ENCODE assay signal across 14 cellular contexts in genomic region chr6:31871068-31871659, GRCh38. TPM values are rescaled to one million over a fixed set of nuclear protein-coding genes. Genes with fewer than 3 reads are reported as not detected.
DNase-seq lines count a peak whose midpoint lies in the region; ATAC-seq and TF ChIP-seq lines count a peak whose summit lies in the region.
"Had no signal": no experiment of that assay in that cellular context is flagged by ENCODE, and none has a peak within 500 bp of the region (broad histone marks: within the 10 kb centered on the region; RNA-seq: fewer than 3 reads in every experiment).

No MANE protein-coding gene starts in this region.

- H2BK5ac ChIP-seq in neuronal stem cell (ENCODE audit: low read length), result peak overlapping the region; percentile 55

- peak overlapping the region; percentile 89 for H3K18ac ChIP-seq in neuronal stem cell (ENCODE audit: low read length)

- no peak overlapping the region for H3K4ac ChIP-seq in neuronal stem cell (ENCODE audit: low read length)

- intact Hi-C loops in Panc1 (cut with micrococcal nuclease; ENCODE audit: unreplicated experiment), result no loop called here

- TF ChIP-seq CTCF in AG10803 (conservative IDR thresholded peaks at IDR 0.05; ENCODE audit: low read length) (no peak), Panc1 (IDR thresholded peaks at IDR 0.05) (no peak), fibroblast of mammary gland (conservative IDR thresholded peaks at IDR 0.05; ENCODE audit: control insufficient read depth, insufficient read depth, low read depth, low read length) (no peak)

- no peak overlapping the region for H3K4me2 ChIP-seq in neuronal stem cell (ENCODE audit: insufficient read depth, low read length, poor library complexity, severe bottlenecking)

- in situ Hi-C loops in Panc1 (cut with HindIII; ENCODE audit: low pct_unique_long_range_greater_than_20kb, low sequenced_read_pairs), result no loop called here

- BruUV-seq in Panc1 (replicated peaks; lab: Mats Ljungman, UMichigan), result no TSS peak

- CTCF ChIA-PET in Panc1 (lab: Charles Lee), result interaction anchor here (0.6 kb wide), 1 partner anchor 14 kb away, joined by 4 read pairs; no protein-coding TSS in a partner anchor

- H3K14ac ChIP-seq in neuronal stem cell (ENCODE audit: low read length), result peak overlapping the region; percentile 0

- no peak for ATAC-seq in Panc1
- ATAC-seq in HG03460 (IDR thresholded peaks at IDR 0.05; ENCODE audit: unreplicated experiment), result no peak
- no peak for ATAC-seq in GM18873 (IDR thresholded peaks at IDR 0.05; ENCODE audit: low FRiP score, unreplicated experiment)

- H3K27ac ChIP-seq in Panc1 (ENCODE audit: low read length) (peak overlapping the region; percentile 62), neuronal stem cell (replicated peaks; ENCODE audit: low read length) (peak overlapping the region; percentile 32)
- H3K27ac ChIP-seq: esophagus muscularis mucosa, uterus had no signal

- peak overlapping the region; percentile 3 for H3K23ac ChIP-seq in neuronal stem cell (ENCODE audit: low read depth, low read length, poor library complexity)

- no peak overlapping the region for H3K4me3 ChIP-seq in AG10803 (ENCODE audit: low read length)
- H3K4me3 ChIP-seq in Panc1 (ENCODE audit: low read depth in 2 of 2, low read length in 2 of 2), result no peak overlapping the region
- no peak overlapping the region for H3K4me3 ChIP-seq in fibroblast of mammary gland (ENCODE audit: control insufficient read depth, low read depth, low read length)
- H3K4me3 ChIP-seq in neuronal stem cell (ENCODE audit: low read length in 2 of 2), result no peak overlapping the region
- H3K4me3 ChIP-seq: esophagus muscularis mucosa, uterus had no signal

- peak overlapping the region; percentile 80 for H2AK5ac ChIP-seq in neuronal stem cell (ENCODE audit: low read depth, low read length)

- peak; percentile 13 for DNase-seq in AG10803 (ENCODE audit: low read depth)
- DNase-seq in Panc1 (ENCODE audit: low read depth, low spot score), result no peak
- peak; percentile 7 for DNase-seq in fibroblast of mammary gland (ENCODE audit: low read depth)
- DNase-seq in neuronal stem cell (ENCODE audit: low spot score), result no peak
- DNase-seq in NK-92 treated with Interleukin-12 subunit alpha and Interleukin-12 subunit beta, amount 100 ng/mL, for 24 hours (lab: John Stamatoyannopoulos, UW), result no peak
- no peak for DNase-seq in MV-4-11 (lab: John Stamatoyannopoulos, UW)
- DNase-seq: activated T-cell treated with anti-CD3 and anti-CD28 coated beads, Interleukin-2, amount 50 U/mL, for 72 hours; cortex of kidney; NCI-H748 treated with DMSO at 0.1 percent for 48 hours; T1000; uterus had no signal

- H3K9ac ChIP-seq in neuronal stem cell (ENCODE audit: low read depth, low read length, poor library complexity), result peak overlapping the region; percentile 66

- no peak overlapping the region for H2BK120ac ChIP-seq in neuronal stem cell (ENCODE audit: low read depth, low read length)

- peak overlapping the region; percentile 81 for H2BK12ac ChIP-seq in neuronal stem cell (ENCODE audit: low read length)

- peaks cover 36% of the 10 kb centered on the region for H3K4me1 ChIP-seq in Panc1 (ENCODE audit: control insufficient read depth, insufficient read depth, low read length)
- peaks cover 6 to 17% of the 10 kb centered on the region in 2 donors for H3K4me1 ChIP-seq in neuronal stem cell (ENCODE audit: control insufficient read depth in 2 of 2, insufficient read depth in 1 of 2, low read depth in 1 of 2, low read length in 2 of 2)
- H3K4me1 ChIP-seq: esophagus muscularis mucosa, uterus had no signal

- H2BK15ac ChIP-seq in neuronal stem cell (ENCODE audit: low read length), result peak overlapping the region; percentile 88

- H3K36me3 ChIP-seq in Panc1 (ENCODE audit: control insufficient read depth, insufficient read depth, low read length) (no peaks in the 10 kb centered on the region), neuronal stem cell (replicated peaks in 1 of 2; ENCODE audit: control insufficient read depth in 2 of 2, insufficient read depth in 2 of 2, low read length in 2 of 2) (no peaks in the 10 kb centered on the region)
- H3K36me3 ChIP-seq: esophagus muscularis mucosa, uterus had no signal

- no peaks in the 10 kb centered on the region for H3K27me3 ChIP-seq in Panc1 (ENCODE audit: control insufficient read depth, insufficient read depth, low read length)
- no peaks in the 10 kb centered on the region for H3K27me3 ChIP-seq in neuronal stem cell (ENCODE audit: control insufficient read depth in 3 of 3, insufficient read depth in 3 of 3, low read depth in 1 of 3, low read length in 3 of 3)
- H3K27me3 ChIP-seq: esophagus muscularis mucosa, uterus had no signal

- H3K79me1 ChIP-seq in neuronal stem cell (ENCODE audit: low read depth, low read length), result no peaks in the 10 kb centered on the region

- peak overlapping the region; percentile 83 for H4K91ac ChIP-seq in neuronal stem cell (ENCODE audit: low read depth, low read length, poor library complexity)

- WGBS in neuronal stem cell (ENCODE audit: extremely low coverage in 2 of 2, insufficient read length in 2 of 2, insufficient replicate concordance in 1 of 2), 2 donors, result no CpG with 5 or more reads among the region's 9 CpGs

- H4K8ac ChIP-seq in neuronal stem cell (ENCODE audit: low read depth, low read length), result no peak overlapping the region

- H3K9me3 ChIP-seq in Panc1 (ENCODE audit: control insufficient read depth, insufficient read depth, low read depth, low read length), result no peaks in the 10 kb centered on the region
- no peaks in the 10 kb centered on the region for H3K9me3 ChIP-seq in neuronal stem cell (replicated peaks in 1 of 2; ENCODE audit: control insufficient read depth in 2 of 2, insufficient read depth in 1 of 2, low read depth in 1 of 2, low read length in 2 of 2)
- H3K9me3 ChIP-seq: esophagus muscularis mucosa, uterus had no signal

- POLR2A ChIA-PET in Panc1 (lab: Charles Lee), result no interaction called here

- H2AFZ ChIP-seq in neuronal stem cell (ENCODE audit: low read length), result peak overlapping the region; percentile 44

RNA-seq across cellular contexts. Expression of gene SLC44A4, which starts 7.6 kb away (rescaled TPM):
- 2.7 TPM for total RNA-seq in Panc1 (2021; ENCODE audit: unreplicated experiment)
- 2.6 TPM for polyA plus RNA-seq in Panc1 (2012; ENCODE audit: insufficient read length)
- polyA plus RNA-seq in neuronal stem cell (2013, experiment 1 of 2), result 1.4 TPM
- polyA plus RNA-seq in neuronal stem cell (2013, experiment 2 of 2), result 1.4 TPM

RNA-seq across cellular contexts. Expression of gene NEU1, which starts 8.5 kb away (rescaled TPM):
- total RNA-seq in Panc1 (2021; ENCODE audit: unreplicated experiment), result 111 TPM
- polyA plus RNA-seq in Panc1 (2012; ENCODE audit: insufficient read length), result 103 TPM
- polyA plus RNA-seq in neuronal stem cell (2013, experiment 1 of 2), result 34.6 TPM
- 36.0 TPM for polyA plus RNA-seq in neuronal stem cell (2013, experiment 2 of 2)

RNA-seq across cellular contexts. Expression of gene EHMT2, which starts 26.3 kb away (rescaled TPM):
- total RNA-seq in Panc1 (2021; ENCODE audit: unreplicated experiment), result 60.4 TPM
- polyA plus RNA-seq in Panc1 (2012; ENCODE audit: insufficient read length), result 91.0 TPM
- 119 TPM for polyA plus RNA-seq in neuronal stem cell (2013, experiment 1 of 2)
- 117 TPM for polyA plus RNA-seq in neuronal stem cell (2013, experiment 2 of 2)

RNA-seq across cellular contexts. Expression of gene ZBTB12, which starts 30.7 kb away (rescaled TPM):
- 9.4 TPM for total RNA-seq in Panc1 (2021; ENCODE audit: unreplicated experiment)
- polyA plus RNA-seq in Panc1 (2012; ENCODE audit: insufficient read length), result 13.8 TPM
- 26.7 TPM for polyA plus RNA-seq in neuronal stem cell (2013, experiment 1 of 2)
- polyA plus RNA-seq in neuronal stem cell (2013, experiment 2 of 2), result 26.3 TPM

RNA-seq across cellular contexts. Expression of gene HSPA1B, which starts 43.6 kb away (rescaled TPM):
- 147 TPM for total RNA-seq in Panc1 (2021; ENCODE audit: unreplicated experiment)
- 235 TPM for polyA plus RNA-seq in Panc1 (2012; ENCODE audit: insufficient read length)
- polyA plus RNA-seq in neuronal stem cell (2013, experiment 1 of 2), result 25.9 TPM
- polyA plus RNA-seq in neuronal stem cell (2013, experiment 2 of 2), result 25.2 TPM

Comparison
In these comparisons a context has a peak if more than half of its experiments do, and no peak if none do; other contexts are left out.
1. DNase-seq: peak in AG10803 (single experiment) and fibroblast of mammary gland (single experiment); none in Panc1 (single experiment), neuronal stem cell (single experiment), NK-92 treated with Interleukin-12 subunit alpha and Interleukin-12 subunit beta, amount 100 ng/mL, for 24 hours (single experiment) and MV-4-11 (single experiment).